In the genomic region with DNA sequence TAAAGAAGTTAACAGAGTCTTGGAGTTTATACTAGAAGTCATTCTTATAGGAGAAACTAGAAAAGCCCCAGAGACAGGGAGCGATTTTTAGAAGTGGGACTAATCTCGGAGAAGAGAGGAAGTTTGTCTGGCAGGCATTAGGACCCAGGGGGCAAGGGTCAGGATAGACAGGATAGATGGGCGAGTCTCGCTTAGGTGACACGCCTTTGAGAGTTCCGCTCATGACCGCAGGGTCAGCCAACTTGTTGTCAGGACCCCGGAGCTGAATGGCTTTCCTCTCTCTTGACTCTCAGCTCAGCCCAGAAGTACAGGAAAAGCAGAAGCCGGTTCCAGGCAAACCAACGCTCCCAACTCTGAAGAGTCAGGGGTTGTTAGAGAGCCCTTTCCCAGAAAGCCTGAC, we compare ENCODE assay signal across 14 cellular contexts. TPM values are rescaled to one million over a fixed set of nuclear protein-coding genes. Genes with fewer than 3 reads are reported as not detected.
"Had no signal": no experiment of that assay in that cellular context is flagged by ENCODE, and none has a peak within 500 bp of the region (broad histone marks: within the 10 kb centered on the region; RNA-seq: fewer than 3 reads in every experiment).

No MANE protein-coding gene starts in this region.

RNA-seq across cellular contexts. Expression of a gene that starts 51.5 kb away (rescaled TPM):
- total RNA-seq: cerebellum; dermis microvascular lymphatic vessel endothelial cell; esophagus mucosa; fibroblast of lung; frontal cortex; glomerular endothelial cell; heart left ventricle; natural killer cell treated with Interleukin-12 subunit alpha and Interleukin-12 subunit beta and Interleukin-15 and Interleukin-18, amount 100 ng/mL, for 72 hours; occipital lobe; pancreas; progenitor cell of endocrine pancreas; right cardiac atrium had no signal
- polyA plus RNA-seq: fibroblast of lung, heart left ventricle, pancreas, right cardiac atrium, small intestine, thymus had no signal
